Comparison of ENCODE assay signal across 16 cellular contexts in the genomic region with DNA sequence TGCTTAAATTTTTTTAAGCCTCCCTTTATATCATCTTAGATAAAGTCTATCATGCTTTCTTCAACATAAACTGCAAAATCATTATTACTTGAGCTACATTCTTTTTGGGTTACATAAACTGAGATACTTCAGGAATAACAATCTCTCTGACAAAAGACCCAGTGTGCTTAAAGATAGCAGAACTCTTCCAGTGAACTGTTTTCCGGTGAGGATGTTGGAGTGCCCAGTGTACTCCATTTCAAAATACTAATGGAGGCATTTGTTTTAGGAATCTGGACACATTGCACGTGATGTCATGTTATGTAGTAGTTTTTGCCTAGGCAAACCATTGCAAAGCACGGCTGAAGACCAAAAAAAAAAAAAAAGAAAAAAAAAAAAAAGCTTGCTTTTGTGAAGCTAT.
DNase-seq lines count a peak whose midpoint lies in the region; ATAC-seq, FAIRE-seq and TF ChIP-seq lines count a peak whose summit lies in the region.
"Had no signal": no experiment of that assay in that cellular context is flagged by ENCODE, and none has a peak within 500 bp of the region (broad histone marks: within the 10 kb centered on the region; RNA-seq: fewer than 3 reads in every experiment).

No MANE protein-coding gene starts in this region.

- no peak overlapping the region for H3K4me3 Mint-ChIP-seq in astrocyte (ENCODE audit: unreplicated experiment)
- H3K4me3 Mint-ChIP-seq: CD8-positive, alpha-beta memory T cell had no signal

- TF ChIP-seq CTCF in left ventricle myocardium inferior (IDR thresholded peaks at IDR 0.05; ENCODE audit: borderline replicate concordance) (no peak), astrocyte (IDR thresholded peaks at IDR 0.05; ENCODE audit: insufficient read depth, low read depth, low read length) (no peak)

- H3K4me2 ChIP-seq in astrocyte (ENCODE audit: low read length), result no peak overlapping the region
- H3K4me2 ChIP-seq: BLaER1 had no signal

- H3K4me1 Mint-ChIP-seq in astrocyte (ENCODE audit: low read depth, unreplicated experiment), result no peaks in the 10 kb centered on the region
- H3K4me1 Mint-ChIP-seq: CD8-positive, alpha-beta memory T cell had no signal

- H3K36me3 Mint-ChIP-seq in astrocyte (ENCODE audit: low read depth, unreplicated experiment), result no peaks in the 10 kb centered on the region
- H3K36me3 Mint-ChIP-seq: CD8-positive, alpha-beta memory T cell had no signal

- H3K27me3 ChIP-seq in left ventricle myocardium inferior (ENCODE audit: low read depth), result no peaks in the 10 kb centered on the region
- no peaks in the 10 kb centered on the region for H3K27me3 ChIP-seq in astrocyte (ENCODE audit: insufficient read depth, low read length)
- H3K27me3 ChIP-seq: BLaER1 had no signal

- H3K36me3 ChIP-seq in left ventricle myocardium inferior, result no peaks in the 10 kb centered on the region
- no peaks in the 10 kb centered on the region for H3K36me3 ChIP-seq in astrocyte (ENCODE audit: insufficient read depth, low read length)
- H3K36me3 ChIP-seq: BLaER1 had no signal

- ATAC-seq in left ventricle myocardium superior (peak; percentile 43), GM18498 (IDR thresholded peaks at IDR 0.05; ENCODE audit: unreplicated experiment) (no peak)
- ATAC-seq: HCT116 had no signal

- H3K4me1 ChIP-seq in left ventricle myocardium inferior, result peaks cover 37% of the 10 kb centered on the region
- no peaks in the 10 kb centered on the region for H3K4me1 ChIP-seq in astrocyte (ENCODE audit: insufficient read depth, low read length)
- H3K4me1 ChIP-seq: BLaER1 had no signal

- no peak overlapping the region for H3K27ac Mint-ChIP-seq in astrocyte (ENCODE audit: unreplicated experiment)
- H3K27ac Mint-ChIP-seq: CD8-positive, alpha-beta memory T cell had no signal

- no peaks in the 10 kb centered on the region for H3K79me2 ChIP-seq in astrocyte (ENCODE audit: insufficient read depth, low read length)

- DNase-seq in left ventricle myocardium superior (no peak), left ventricle myocardium inferior (no peak), astrocyte (ENCODE audit: low read depth) (peak; percentile 4), foreskin melanocyte (peak; percentile 81), RCC 7860 (ENCODE audit: low spot score) (no peak), NCI-H2171 treated with DMSO at 0.1 percent for 48 hours (lab: John Stamatoyannopoulos, UW) (no peak)
- DNase-seq: 8988T; AML-193; CD8-positive, alpha-beta memory T cell; DMS53; GF-D8 had no signal

- H3K9ac ChIP-seq in astrocyte (ENCODE audit: low read length), result no peak overlapping the region
- H3K9ac ChIP-seq: BLaER1 had no signal

- H3K27ac ChIP-seq in left ventricle myocardium inferior (replicated peaks) (no peak overlapping the region), astrocyte (ENCODE audit: low read depth, low read length) (no peak overlapping the region)
- H3K27ac ChIP-seq: BLaER1, HL-60 had no signal

- no peaks in the 10 kb centered on the region for H4K20me1 ChIP-seq in astrocyte (ENCODE audit: insufficient read depth, low read length)
- H4K20me1 ChIP-seq: BLaER1 had no signal

- H3K4me3 ChIP-seq in left ventricle myocardium inferior (no peak overlapping the region), astrocyte (ENCODE audit: insufficient read depth, low read depth, low read length) (no peak overlapping the region)
- H3K4me3 ChIP-seq: BLaER1 had no signal

- H3K9me3 ChIP-seq in left ventricle myocardium inferior (replicated peaks), result peaks cover 9% of the 10 kb centered on the region
- no peaks in the 10 kb centered on the region for H3K9me3 ChIP-seq in astrocyte (ENCODE audit: insufficient read depth, low read depth, low read length)
- H3K9me3 ChIP-seq: BLaER1 had no signal

- H3K27me3 Mint-ChIP-seq in astrocyte (ENCODE audit: low read depth, unreplicated experiment), result peaks cover 5% of the 10 kb centered on the region

- H2AFZ ChIP-seq in astrocyte (ENCODE audit: low read depth, low read length), result no peak overlapping the region

- intact Hi-C loops in left ventricle myocardium superior (cut with micrococcal nuclease) (no loop called here), left ventricle myocardium inferior (cut with micrococcal nuclease) (no loop called here)

- no peaks in the 10 kb centered on the region for H3K9me3 Mint-ChIP-seq in astrocyte (ENCODE audit: unreplicated experiment)
- H3K9me3 Mint-ChIP-seq: CD8-positive, alpha-beta memory T cell had no signal

- no peak for FAIRE-seq in astrocyte (lab: Jason Lieb, UNC)
- no peak for FAIRE-seq in RCC 7860 (lab: Jason Lieb, UNC)
- FAIRE-seq: H54 had no signal

Comparison
In these comparisons a context has a peak if more than half of its experiments do, and no peak if none do; other contexts are left out.
1. DNase-seq: peak in astrocyte (single experiment) and foreskin melanocyte (single experiment); none in left ventricle myocardium superior (single experiment), left ventricle myocardium inferior (single experiment), RCC 7860 (single experiment) and NCI-H2171 treated with DMSO at 0.1 percent for 48 hours (single experiment).